Comparison of ENCODE assay signal across 1 cellular context in genomic region chr12:43937947-43938346, GRCh38.
TF ChIP-seq lines count a peak whose summit lies in the region.

No MANE protein-coding gene starts in this region.

TF ChIP-seq in GM23338, 12 proteins besides CTCF, POLR2A, EP300 and RAD21 (continued from another document):
- TF ChIP-seq ZNF462 (CRISPR knock-in tag; IDR thresholded peaks at IDR 0.05) (no peak), ETS1 (IDR thresholded peaks at IDR 0.05) (no peak), JUNB (IDR thresholded peaks at IDR 0.05; ENCODE audit: unreplicated experiment) (no peak), ZNF331 (CRISPR knock-in tag; IDR thresholded peaks at IDR 0.05; ENCODE audit: low read depth) (no peak), CREB1 (CRISPR knock-in tag; IDR thresholded peaks at IDR 0.05; ENCODE audit: low read depth) (no peak), ZNF114 (CRISPR knock-in tag; IDR thresholded peaks at IDR 0.05) (no peak), REST (IDR thresholded peaks at IDR 0.05; ENCODE audit: unreplicated experiment) (no peak), STAT1 (IDR thresholded peaks at IDR 0.05; ENCODE audit: unreplicated experiment) (no peak)
